Comparison of ENCODE assay signal across 3 cellular contexts in the genomic region with DNA sequence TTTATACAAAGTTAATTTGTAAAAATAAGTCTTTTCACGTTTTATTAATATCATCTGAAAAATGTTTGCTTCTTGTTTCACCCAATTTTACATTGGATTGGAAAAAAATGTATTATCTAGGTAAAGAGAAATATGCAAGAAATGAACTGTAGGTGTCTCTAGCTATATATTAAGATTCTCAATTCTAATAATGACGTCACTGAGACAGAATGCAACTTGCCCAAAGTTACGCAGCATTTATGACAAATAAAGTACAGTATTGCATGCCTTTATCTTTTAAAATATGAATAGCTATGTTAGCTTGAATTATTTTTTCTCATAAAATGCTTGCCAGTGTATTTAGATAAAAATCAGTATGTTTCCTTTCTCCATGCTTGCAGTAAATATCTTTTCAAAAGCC.
TF ChIP-seq lines count a peak whose summit lies in the region.

No MANE protein-coding gene starts in this region.

TF ChIP-seq in A549, 52 proteins besides CTCF, POLR2A, EP300 and RAD21 (continued from another document):
- TF ChIP-seq NPAS2 (CRISPR knock-in tag; IDR thresholded peaks at IDR 0.05; ENCODE audit: borderline replicate concordance): no peak
- no peak for TF ChIP-seq SMC3 (IDR thresholded peaks at IDR 0.05)
- TF ChIP-seq EHMT2 (IDR thresholded peaks at IDR 0.05; ENCODE audit: low read depth): no peak
- no peak for TF ChIP-seq FOXS1 (CRISPR knock-in tag; IDR thresholded peaks at IDR 0.05)
- no peak for TF ChIP-seq CHD4 (IDR thresholded peaks at IDR 0.05; ENCODE audit: borderline replicate concordance)
- TF ChIP-seq HEYL (CRISPR knock-in tag; IDR thresholded peaks at IDR 0.05): no peak
- TF ChIP-seq ZNF302 (CRISPR knock-in tag; IDR thresholded peaks at IDR 0.05): no peak
- TF ChIP-seq FOSB (CRISPR knock-in tag; IDR thresholded peaks at IDR 0.05): no peak
TF ChIP-seq in A549: peak in this region for 0.

TF ChIP-seq in HEK293, 187 proteins besides CTCF, POLR2A, EP300 and RAD21 (continued from another document):
- no peak for TF ChIP-seq GLIS1 (tag by site-specific recombination; IDR thresholded peaks at IDR 0.05)
- TF ChIP-seq, protein P1, sequence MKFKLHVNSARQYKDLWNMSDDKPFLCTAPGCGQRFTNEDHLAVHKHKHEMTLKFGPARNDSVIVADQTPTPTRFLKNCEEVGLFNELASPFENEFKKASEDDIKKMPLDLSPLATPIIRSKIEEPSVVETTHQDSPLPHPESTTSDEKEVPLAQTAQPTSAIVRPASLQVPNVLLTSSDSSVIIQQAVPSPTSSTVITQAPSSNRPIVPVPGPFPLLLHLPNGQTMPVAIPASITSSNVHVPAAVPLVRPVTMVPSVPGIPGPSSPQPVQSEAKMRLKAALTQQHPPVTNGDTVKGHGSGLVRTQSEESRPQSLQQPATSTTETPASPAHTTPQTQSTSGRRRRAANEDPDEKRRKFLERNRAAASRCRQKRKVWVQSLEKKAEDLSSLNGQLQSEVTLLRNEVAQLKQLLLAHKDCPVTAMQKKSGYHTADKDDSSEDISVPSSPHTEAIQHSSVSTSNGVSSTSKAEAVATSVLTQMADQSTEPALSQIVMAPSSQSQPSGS (tag by site-specific recombination; IDR thresholded peaks at IDR 0.05; ENCODE audit: low read depth): peak; percentile 62; the same call in 1 of the 2 replicates
- TF ChIP-seq ZNF423 (tag by site-specific recombination; IDR thresholded peaks at IDR 0.05): no peak
- no peak for TF ChIP-seq ZNF626 (tag by site-specific recombination; IDR thresholded peaks at IDR 0.05)
- no peak for TF ChIP-seq ZNF132 (tag by site-specific recombination; IDR thresholded peaks at IDR 0.05; ENCODE audit: borderline replicate concordance)
- TF ChIP-seq ZNF660 (tag by site-specific recombination; IDR thresholded peaks at IDR 0.05): no peak
- no peak for TF ChIP-seq ZNF121 (tag by site-specific recombination; IDR thresholded peaks at IDR 0.05)

TF ChIP-seq in GM12878, 131 proteins besides CTCF, POLR2A, EP300 and RAD21 (continued from another document):
- no peak for TF ChIP-seq MTA3 (IDR thresholded peaks at IDR 0.05; ENCODE audit: borderline replicate concordance, low read length)
TF ChIP-seq in GM12878: peak in this region for 1.
